In the genomic region with DNA sequence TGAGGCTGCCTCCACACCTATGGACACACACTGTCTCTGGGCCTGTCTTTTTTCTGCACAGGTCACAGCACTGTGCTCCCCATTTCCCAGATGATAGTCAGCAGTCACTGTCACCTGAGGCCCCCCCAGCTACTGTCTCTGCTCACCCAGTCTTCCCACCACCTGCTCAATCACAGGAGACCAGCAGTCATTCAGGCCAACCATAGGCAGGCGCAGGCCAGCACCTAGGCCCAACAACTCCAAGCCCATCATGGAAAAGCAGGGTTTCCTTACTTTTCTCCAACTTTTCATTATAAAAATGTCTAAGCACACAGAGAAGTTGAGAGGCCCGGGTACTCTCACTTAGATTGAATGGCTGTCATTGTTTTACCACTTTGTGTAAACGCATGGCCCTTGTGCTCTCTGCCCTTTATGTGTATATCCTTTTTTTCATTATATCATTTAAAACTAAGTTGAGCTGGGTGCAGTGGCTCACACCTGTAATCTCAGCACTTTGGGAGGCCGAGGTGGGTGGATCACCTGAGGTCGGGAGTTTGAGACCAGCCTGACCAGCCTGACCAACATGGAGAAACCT, we compare ENCODE assay signal across 12 cellular contexts. TPM values are rescaled to one million over a fixed set of nuclear protein-coding genes. Genes with fewer than 3 reads are reported as not detected.
DNase-seq lines count a peak whose midpoint lies in the region; ATAC-seq, FAIRE-seq and TF ChIP-seq lines count a peak whose summit lies in the region.
"Had no signal": no experiment of that assay in that cellular context is flagged by ENCODE, and none has a peak within 500 bp of the region (broad histone marks: within the 10 kb centered on the region; RNA-seq: fewer than 3 reads in every experiment).

No MANE protein-coding gene starts in this region.

- H3K27ac ChIP-seq in CD8-positive, alpha-beta memory T cell (ENCODE audit: low read depth, low read length) = no peak overlapping the region
- H3K27ac ChIP-seq in epithelial cell of prostate = peak overlapping the region; percentile 98
- H3K27ac ChIP-seq in psoas muscle = peak overlapping the region; percentile 59
- no peak overlapping the region for H3K27ac ChIP-seq in OCI-LY7 (ENCODE audit: low read depth, low read length, poor library complexity, severe bottlenecking)

- H3K27me3 ChIP-seq in CD8-positive, alpha-beta memory T cell (ENCODE audit: insufficient read depth, low read length, poor library complexity, severe bottlenecking) = no peaks in the 10 kb centered on the region
- H3K27me3 ChIP-seq in psoas muscle (ENCODE audit: insufficient read depth in 3 of 3, low read length in 2 of 3) = no peaks in the 10 kb centered on the region

- peaks cover 93% of the 10 kb centered on the region for H3K4me1 ChIP-seq in CD8-positive, alpha-beta memory T cell (ENCODE audit: insufficient read depth, low read length)
- H3K4me1 ChIP-seq in psoas muscle (peaks cover 80% of the 10 kb centered on the region), OCI-LY7 (ENCODE audit: insufficient read depth, low read length, poor library complexity, severe bottlenecking) (no peaks in the 10 kb centered on the region)

- no peak overlapping the region for H3K4me3 ChIP-seq in CD8-positive, alpha-beta memory T cell (ENCODE audit: low read length)
- H3K4me3 ChIP-seq in psoas muscle = no peak overlapping the region
- no peak overlapping the region for H3K4me3 ChIP-seq in OCI-LY7 (ENCODE audit: low read depth, low read length, poor library complexity, severe bottlenecking)

- H3K36me3 ChIP-seq in CD8-positive, alpha-beta memory T cell (ENCODE audit: insufficient read depth, low read length) = peaks cover 5% of the 10 kb centered on the region
- H3K36me3 ChIP-seq in psoas muscle (ENCODE audit: insufficient read depth in 1 of 2, low read depth in 1 of 2) = peaks cover 5 to 36% of the 10 kb centered on the region in 2 donors
- H3K36me3 ChIP-seq in OCI-LY7 (ENCODE audit: insufficient read depth, low read length) = no peaks in the 10 kb centered on the region

- no peaks in the 10 kb centered on the region for H3K79me2 ChIP-seq in OCI-LY7 (ENCODE audit: insufficient read depth, low read depth, low read length)

- CTCF ChIA-PET in CD8-positive, alpha-beta memory T cell (lab: Charles Lee) = interaction anchor here (1.2 to 34.4 kb wide), 2 partner anchors 33 to 57 kb away, joined by 4 to 727 read pairs; partner anchors contain the start of gene RPLP0
- CTCF ChIA-PET in T-cell (lab: Charles Lee) (interaction anchor here in 1 of 2 donors (1.5 kb wide), 1 partner anchor 30 kb away, joined by 5 read pairs; no protein-coding TSS in a partner anchor), OCI-LY7 (lab: Charles Lee; ENCODE audit: unreplicated experiment) (no interaction called here)

- no peak for TF ChIP-seq POLR2A in GM12892 (IDR thresholded peaks at IDR 0.05; ENCODE audit: low read depth, low read length)

- H3K4me2 ChIP-seq in OCI-LY7 (ENCODE audit: low read length) = no peak overlapping the region

- no peaks in the 10 kb centered on the region for H3K27me3 Mint-ChIP-seq in CD8-positive, alpha-beta memory T cell
- H3K27me3 Mint-ChIP-seq in T-cell = no peaks in the 10 kb centered on the region

- peaks cover 8 to 42% (median 24%) of the 10 kb centered on the region in 3 donors for H3K36me3 Mint-ChIP-seq in CD8-positive, alpha-beta memory T cell
- H3K36me3 Mint-ChIP-seq in T-cell = peaks cover 17% of the 10 kb centered on the region

- peaks cover 85 to 96% (median 95%) of the 10 kb centered on the region in 3 donors for H3K4me1 Mint-ChIP-seq in CD8-positive, alpha-beta memory T cell
- H3K4me1 Mint-ChIP-seq in T-cell = peaks cover 93 to 96% (median 95%) of the 10 kb centered on the region in 3 donors

- no peaks in the 10 kb centered on the region for H4K20me1 ChIP-seq in OCI-LY7 (ENCODE audit: insufficient read depth, low read length)

- H3K9me3 ChIP-seq in CD8-positive, alpha-beta memory T cell (ENCODE audit: low read length) = no peaks in the 10 kb centered on the region
- H3K9me3 ChIP-seq in psoas muscle (no peaks in the 10 kb centered on the region), OCI-LY7 (ENCODE audit: low read length) (no peaks in the 10 kb centered on the region)

- no peak for DNase-seq in CD8-positive, alpha-beta memory T cell
- no peak for DNase-seq in T-cell
- DNase-seq in epithelial cell of prostate (ENCODE audit: low read depth, low spot score) = no peak
- no peak for DNase-seq in psoas muscle
- DNase-seq in NCI-H1417 treated with DMSO at 0.1 percent for 48 hours (lab: John Stamatoyannopoulos, UW) = no peak
- DNase-seq in GM12892 (ENCODE audit: insufficient read length) = no peak
- no peak for DNase-seq in OCI-LY7 (ENCODE audit: low spot score)
- DNase-seq: MM.1S, NCI-H526 treated with DMSO at 0.1 percent for 48 hours had no signal

- TF ChIP-seq CTCF in psoas muscle (IDR thresholded peaks at IDR 0.05) (no peak), OCI-LY7 (conservative IDR thresholded peaks at IDR 0.05; ENCODE audit: low read length) (no peak)

- no TSS peak for BruUV-seq in OCI-LY7 (replicated peaks; lab: Mats Ljungman, UMichigan)

- no peaks in the 10 kb centered on the region for H3K9me2 ChIP-seq in OCI-LY7 (ENCODE audit: insufficient read depth, low read length)

- ATAC-seq in T-cell (replicated peaks in 1 of 4) (no peak), psoas muscle (peak in 2 of 4 donors; percentile 16 to 23), HG03520 (IDR thresholded peaks at IDR 0.05; ENCODE audit: unreplicated experiment) (no peak)

- POLR2A ChIA-PET in CD8-positive, alpha-beta memory T cell (lab: Charles Lee) = interaction anchor here (0.6 kb wide), 1 partner anchor 13 kb away, joined by 7 read pairs; no protein-coding TSS in a partner anchor
- POLR2A ChIA-PET in T-cell (lab: Charles Lee) (interaction anchor here in 1 of 2 donors (2.4 kb wide), 1 partner anchor 33 kb away, joined by 8 read pairs; no protein-coding TSS in a partner anchor), OCI-LY7 (lab: Charles Lee) (no interaction called here)

- no peaks in the 10 kb centered on the region for H3K9me3 Mint-ChIP-seq in CD8-positive, alpha-beta memory T cell
- H3K9me3 Mint-ChIP-seq in T-cell = no peaks in the 10 kb centered on the region

- no peak for FAIRE-seq in GM12892 (lab: Jason Lieb, UNC)

- 89 to 94% (median 90%) methylated on average over 5 of the region's 5 CpGs for WGBS in psoas muscle, 3 donors

- peak overlapping the region; percentile 20 to 75 (median 32) for H3K4me3 Mint-ChIP-seq in CD8-positive, alpha-beta memory T cell
- H3K4me3 Mint-ChIP-seq in T-cell = peak overlapping the region in 2 of 3 donors; percentile 1 to 97

- no peak overlapping the region for H2AFZ ChIP-seq in OCI-LY7 (ENCODE audit: low read length)

- intact Hi-C loops in psoas muscle (cut with DNase I) (no loop called here), OCI-LY7 (cut with micrococcal nuclease; ENCODE audit: unreplicated experiment) (no loop called here)

- H3K27ac Mint-ChIP-seq in CD8-positive, alpha-beta memory T cell = peak overlapping the region; percentile 52 to 98 (median 82)
- H3K27ac Mint-ChIP-seq in T-cell = peak overlapping the region; percentile 88 to 89

RNA-seq across cellular contexts. Expression of gene PXN, which starts 7.1 kb away (rescaled TPM):
- 10 to 100 TPM; 33.7 to 35.9 TPM for total RNA-seq in CD8-positive, alpha-beta memory T cell
- polyA plus RNA-seq in CD8-positive, alpha-beta memory T cell = 146 TPM
- total RNA-seq in T-cell (100 to 1,000 TPM; 128 to 202 (median 137) TPM), psoas muscle (100 to 1,000 TPM in 2 of 4 donors, 10 to 100 TPM in 2; 67.6 to 166 (median 106) TPM), OCI-LY7 (2022) (22.9 and 25.9 TPM in 2 replicates)
- 100 to 1,000 TPM in 1 of 3 donors, 10 to 100 TPM in 2; 64.7 to 147 (median 96.2) TPM for polyA plus RNA-seq in psoas muscle
- 16.2 TPM for polyA plus RNA-seq in GM12892 (2012; ENCODE audit: missing spikeins)
- 5.5 and 8.6 TPM in 2 replicates for total RNA-seq in OCI-LY7 (2014; rRNA removed; shearing (Covaris generic))

RNA-seq across cellular contexts. Expression of gene RNU4-2, which starts 33.3 kb away (rescaled TPM):
- 1,000 to 10,000 TPM; 1,831 to 1,935 TPM for total RNA-seq in CD8-positive, alpha-beta memory T cell
- polyA plus RNA-seq in CD8-positive, alpha-beta memory T cell = 44.9 TPM
- total RNA-seq in T-cell = over 10,000 TPM; 10,465 to 16,097 (median 12,527) TPM
- over 10,000 TPM in 3 of 4 donors, 1,000 to 10,000 TPM in 1; 9,511 to 17,387 (median 16,401) TPM for total RNA-seq in psoas muscle
- polyA plus RNA-seq in psoas muscle = not detected
- 3,040 TPM for polyA plus RNA-seq in GM12892 (2012; ENCODE audit: missing spikeins)
- total RNA-seq in OCI-LY7 (2014; rRNA removed; shearing (Covaris generic)) = under 0.01 TPM in 1 of 2 replicates, not detected in the other
- total RNA-seq in OCI-LY7 (2022) = 1,646 and 3,315 TPM in 2 replicates
- polyA plus RNA-seq: esophagus had no signal

RNA-seq across cellular contexts. Expression of gene RNU4-1, which starts 34.6 kb away (rescaled TPM):
- 100 to 1,000 TPM; 628 to 678 TPM for total RNA-seq in CD8-positive, alpha-beta memory T cell
- polyA plus RNA-seq in CD8-positive, alpha-beta memory T cell = not detected
- total RNA-seq in T-cell (1,000 to 10,000 TPM; 1,482 to 2,823 (median 1,909) TPM), psoas muscle (1,000 to 10,000 TPM; 1,144 to 3,144 (median 2,601) TPM), OCI-LY7 (2022) (1,670 and 3,289 TPM in 2 replicates)
- not detected for polyA plus RNA-seq in psoas muscle
- polyA plus RNA-seq in GM12892 (2012; ENCODE audit: missing spikeins) = 3,072 TPM
- under 0.01 TPM in 1 of 2 replicates, not detected in the other for total RNA-seq in OCI-LY7 (2014; rRNA removed; shearing (Covaris generic))
- polyA plus RNA-seq: esophagus had no signal

RNA-seq across cellular contexts. Expression of gene SIRT4, which starts 43.7 kb away (rescaled TPM):
- 1 to 10 TPM; 1.8 to 1.9 TPM for total RNA-seq in CD8-positive, alpha-beta memory T cell
- polyA plus RNA-seq in CD8-positive, alpha-beta memory T cell = 0.68 TPM
- total RNA-seq in T-cell (1 to 10 TPM in 4 of 5 donors, under 1 TPM in 1; 0.73 to 5.7 (median 4.1) TPM), psoas muscle (1 to 10 TPM; 2.3 to 7.7 (median 4.8) TPM), OCI-LY7 (2022) (1.4 and 2.2 TPM in 2 replicates)
- 10 to 100 TPM in 1 of 3 donors, 1 to 10 TPM in 2; 3.4 to 10.7 (median 5.4) TPM for polyA plus RNA-seq in psoas muscle
- 0.95 TPM for polyA plus RNA-seq in GM12892 (2012; ENCODE audit: missing spikeins)
- total RNA-seq in OCI-LY7 (2014; rRNA removed; shearing (Covaris generic)) = 0.54 and 2.1 TPM in 2 replicates
- total RNA-seq: ureter had no signal

RNA-seq across cellular contexts. Expression of gene RPLP0, which starts 57.5 kb away (rescaled TPM):
- 1,000 to 10,000 TPM; 4,137 to 4,308 TPM for total RNA-seq in CD8-positive, alpha-beta memory T cell
- 1,675 TPM for polyA plus RNA-seq in CD8-positive, alpha-beta memory T cell
- total RNA-seq in T-cell (1,000 to 10,000 TPM; 1,782 to 2,711 (median 2,416) TPM), psoas muscle (1,000 to 10,000 TPM in 3 of 4 donors, 100 to 1,000 TPM in 1; 662 to 1,479 (median 1,333) TPM), OCI-LY7 (2022) (2,996 and 3,206 TPM in 2 replicates)
- polyA plus RNA-seq in psoas muscle = 1,000 to 10,000 TPM; 2,571 to 2,845 (median 2,673) TPM
- 6,108 TPM for polyA plus RNA-seq in GM12892 (2012; ENCODE audit: missing spikeins)
- total RNA-seq in OCI-LY7 (2014; rRNA removed; shearing (Covaris generic)) = 5,868 and 6,057 TPM in 2 replicates

Comparison
In these comparisons a context has a peak if more than half of its experiments do, and no peak if none do; other contexts are left out.
1. H3K27ac ChIP-seq: peak in epithelial cell of prostate (single experiment) and psoas muscle (single experiment); none in CD8-positive, alpha-beta memory T cell (single experiment) and OCI-LY7 (single experiment).